ENCODE assay signal across 8 cellular contexts in the genomic region with DNA sequence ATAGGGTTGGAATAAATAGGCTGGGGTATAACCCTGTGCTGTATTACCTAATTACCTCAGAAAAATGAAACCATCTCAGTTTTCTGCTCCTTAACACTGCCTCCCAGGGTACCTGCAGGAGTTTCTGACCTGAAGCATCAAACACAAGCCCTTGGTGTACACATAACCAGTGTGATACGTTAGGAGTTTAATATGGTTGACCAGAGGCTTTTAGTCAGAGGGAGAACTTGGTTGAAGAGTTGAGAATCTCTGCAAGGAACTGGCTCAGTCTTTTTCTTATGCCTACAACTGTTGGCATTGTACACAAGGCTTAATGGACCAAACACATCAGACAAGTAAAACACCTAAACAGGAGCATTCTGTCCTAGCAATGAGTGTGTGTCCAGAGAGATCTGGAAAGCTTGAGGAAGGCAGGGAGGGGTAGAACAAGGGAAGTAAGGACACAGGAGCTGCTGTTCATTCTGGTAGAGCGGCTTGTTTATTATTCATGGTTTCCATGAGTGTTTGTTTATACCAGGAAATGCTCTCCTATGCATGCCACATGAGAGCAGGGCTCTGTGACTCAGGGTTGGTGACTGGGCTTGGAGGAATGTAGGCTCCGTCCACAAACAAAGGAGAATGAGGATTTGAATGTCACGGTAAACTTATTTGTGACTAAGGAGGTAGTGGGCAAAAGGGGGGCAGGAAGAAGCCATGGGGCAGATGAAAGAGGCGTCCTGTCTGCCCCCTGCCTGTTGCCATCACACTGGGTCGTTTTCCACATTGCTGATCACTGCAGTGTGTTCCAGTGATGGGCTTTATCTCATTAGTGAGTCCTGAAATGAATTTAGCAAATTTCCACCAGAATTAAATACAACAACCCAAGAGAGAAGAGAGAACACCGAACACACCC. TPM values are rescaled to one million over a fixed set of nuclear protein-coding genes. Genes with fewer than 3 reads are reported as not detected.
DNase-seq lines count a peak whose midpoint lies in the region; ATAC-seq and TF ChIP-seq lines count a peak whose summit lies in the region.

No MANE protein-coding gene starts in this region.

- no peak for TF ChIP-seq POLR2A in gastroesophageal sphincter (IDR thresholded peaks at IDR 0.05)

- no peaks in the 10 kb centered on the region for H3K36me3 ChIP-seq in H7 (replicated peaks; ENCODE audit: control insufficient read depth, insufficient read depth, low read length)
- H3K36me3 ChIP-seq in gastroesophageal sphincter = no peaks in the 10 kb centered on the region

- 20 to 56% methylated on average over 5 to 7 of the region's 7 CpGs for WGBS in gastroesophageal sphincter (ENCODE audit: low coverage in 1 of 2), 2 donors

- peak in 1 of 4 experiments; percentile 17 for TF ChIP-seq CTCF in gastroesophageal sphincter (IDR thresholded peaks at IDR 0.05)

- no peak for TF ChIP-seq EP300 in gastroesophageal sphincter (IDR thresholded peaks at IDR 0.05)

- DNase-seq in H7 (peak; percentile 59), SW 1271 (lab: John Stamatoyannopoulos, UW) (peak; percentile 91 to 96), NK-92 (lab: John Stamatoyannopoulos, UW; ENCODE audit: unreplicated experiment) (no peak), NCI-H1105 treated with DMSO at 0.1 percent for 48 hours (lab: John Stamatoyannopoulos, UW) (no peak), retina (no peak)
- DNase-seq in activated CD4-positive, alpha-beta T cell treated with anti-CD3 and anti-CD28 coated beads, Interleukin-2, amount 50 U/mL, for 1 hour = no peak

- peaks cover 0 to 10% (median 0%) of the 10 kb centered on the region in 3 donors for H3K4me1 ChIP-seq in gastroesophageal sphincter

- no peaks in the 10 kb centered on the region; the same call in 1 of the 2 replicates for H3K27me3 ChIP-seq in H7 (ENCODE audit: control insufficient read depth, insufficient read depth, low read length)
- H3K27me3 ChIP-seq in gastroesophageal sphincter = no peaks in the 10 kb centered on the region

- H3K4me3 ChIP-seq in H7 (ENCODE audit: insufficient read depth, low read depth, low read length) = no peak overlapping the region
- no peak overlapping the region for H3K4me3 ChIP-seq in gastroesophageal sphincter
- H3K4me3 ChIP-seq in skin epidermis = no peak overlapping the region

- H3K27ac ChIP-seq in gastroesophageal sphincter (peak overlapping the region in 1 of 4 donors; percentile 42), skin epidermis (peak overlapping the region in 18 of 21 experiments; percentile 4 to 84 (median 62))

- ATAC-seq in gastroesophageal sphincter = peak; percentile 75

- H3K9me3 ChIP-seq in gastroesophageal sphincter = no peaks in the 10 kb centered on the region

RNA-seq across cellular contexts. Expression of a gene that starts 11.9 kb away (rescaled TPM):
- total RNA-seq in H7 (2014; rRNA removed; shearing (Covaris generic)) = 14.8 and 19.4 TPM in 2 replicates
- total RNA-seq in gastroesophageal sphincter = 10 to 100 TPM in 3 of 4 donors, 1 to 10 TPM in 1; 10.0 to 24.6 (median 13.4) TPM

Comparison
In these comparisons a context has a peak if more than half of its experiments do, and no peak if none do; other contexts are left out.
1. DNase-seq: peak in H7 (single experiment) and SW 1271 (2 of 2); none in NK-92 (single experiment), NCI-H1105 treated with DMSO at 0.1 percent for 48 hours (single experiment), retina (single experiment) and activated CD4-positive, alpha-beta T cell treated with anti-CD3 and anti-CD28 coated beads, Interleukin-2, amount 50 U/mL, for 1 hour (single experiment).